29 cellular contexts compared by ENCODE assay signal in genomic region chr4:140858897-140859296, GRCh38.
DNase-seq lines count a peak whose midpoint lies in the region; ATAC-seq and TF ChIP-seq lines count a peak whose summit lies in the region.
"Had no signal": no experiment of that assay in that cellular context is flagged by ENCODE, and none has a peak within 500 bp of the region (broad histone marks: within the 10 kb centered on the region; RNA-seq: fewer than 3 reads in every experiment).

No MANE protein-coding gene starts in this region.

- H3K4me1 ChIP-seq in heart left ventricle, result peaks cover 0 to 29% (median 16%) of the 10 kb centered on the region in 12 donors
- H3K4me1 ChIP-seq in right atrium auricular region, result peaks cover 0 to 12% of the 10 kb centered on the region in 2 donors
- peaks cover 0 to 26% of the 10 kb centered on the region in 2 experiments; a peak in 2 of 4 replicates for H3K4me1 ChIP-seq in SK-N-SH (ENCODE audit: control insufficient read depth in 1 of 2, insufficient read depth in 2 of 2, low read depth in 1 of 2, low read length in 1 of 2)
- peaks cover 6 to 59% (median 34%) of the 10 kb centered on the region in 4 donors for H3K4me1 ChIP-seq in esophagus muscularis mucosa
- H3K4me1 ChIP-seq in sigmoid colon, result peaks cover 0 to 21% (median 16%) of the 10 kb centered on the region in 4 donors
- H3K4me1 ChIP-seq: Peyer's patch, transverse colon had no signal

- CTCF ChIA-PET in SK-N-SH (lab: Yijun Ruan, JAX), result interaction anchor here (0.7 to 13.2 kb wide), 6 partner anchors 25 to 499 kb away, joined by 3 to 217 read pairs (median 4); partner anchors contain the start of gene RNF150

- H3K9me2 ChIP-seq in SK-N-SH, result no peaks in the 10 kb centered on the region

- intact Hi-C loops in heart left ventricle (cut with DNase I), result loop anchor here in 9 of 10 donors (10.0 kb wide), 9 partner anchors 104 to 504 kb away; partner anchors contain the start of genes ELMOD2 (in 2 of the 9), TBC1D9 (in 1 of the 9) and ZNF330 (in 1 of the 9)
- intact Hi-C loops in esophagus muscularis mucosa (cut with DNase I), result loop anchor here (10.0 kb wide), 1 partner anchor 244 kb away; no protein-coding TSS in a partner anchor
- intact Hi-C loops in sigmoid colon (cut with DNase I), result loop anchor here (10.0 kb wide), 1 partner anchor 244 kb away; no protein-coding TSS in a partner anchor

- TF ChIP-seq EP300 in SK-N-SH (IDR thresholded peaks at IDR 0.05; ENCODE audit: borderline replicate concordance in 1 of 2, low read depth in 1 of 2, low read length in 1 of 2), result peak in 1 of 2 experiments; percentile 34; a peak in 1 of 4 replicates
- TF ChIP-seq EP300 in esophagus muscularis mucosa (IDR thresholded peaks at IDR 0.05), result no peak
- TF ChIP-seq EP300 in sigmoid colon (IDR thresholded peaks at IDR 0.05), result peak in 1 of 4 donors; percentile 4

- H3K4me3 ChIP-seq in heart left ventricle, result no peak overlapping the region
- no peak overlapping the region for H3K4me3 ChIP-seq in right atrium auricular region
- no peak overlapping the region for H3K4me3 ChIP-seq in SK-N-SH (ENCODE audit: low read depth in 2 of 2, low read length in 1 of 2)
- H3K4me3 ChIP-seq in esophagus muscularis mucosa, result no peak overlapping the region
- H3K4me3 ChIP-seq in sigmoid colon, result no peak overlapping the region
- H3K4me3 ChIP-seq: K562, Peyer's patch, transverse colon had no signal

- H2AFZ ChIP-seq in SK-N-SH (ENCODE audit: low read depth), result no peak overlapping the region

- POLR2A ChIA-PET in SK-N-SH (lab: Yijun Ruan, JAX), result interaction anchor here (0.6 to 1.8 kb wide), 3 partner anchors 169 to 275 kb away, joined by 3 to 17 read pairs (median 4); partner anchors contain the start of gene RNF150

- TF ChIP-seq RAD21 in SK-N-SH (IDR thresholded peaks at IDR 0.05; ENCODE audit: low read length), result no peak

- H3K4me2 ChIP-seq in SK-N-SH, result no peak overlapping the region

- no peak overlapping the region for H3K9ac ChIP-seq in SK-N-SH

- TF ChIP-seq CTCF in heart left ventricle (IDR thresholded peaks at IDR 0.05) (no peak), right atrium auricular region (IDR thresholded peaks at IDR 0.05) (no peak), SK-N-SH (IDR thresholded peaks at IDR 0.05) (no peak), esophagus muscularis mucosa (IDR thresholded peaks at IDR 0.05) (no peak), sigmoid colon (IDR thresholded peaks at IDR 0.05) (no peak)

- ATAC-seq in heart left ventricle, result peak in 3 of 4 donors; percentile 5 to 12 (median 6)
- ATAC-seq in GM19452 (IDR thresholded peaks at IDR 0.05; ENCODE audit: unreplicated experiment), result no peak
- ATAC-seq: activated CD4-positive, CD25-positive, alpha-beta regulatory T cell treated with anti-CD3 and anti-CD28 coated beads, Interleukin-2, amount 50 U/mL, for 24 hours; K562; left colon; natural killer cell; stimulated activated naive CD8-positive, alpha-beta T cell treated with anti-CD3 and anti-CD28 coated beads, Interleukin-15, amount 100 ng/mL, for 72 hours had no signal

- H3K79me2 ChIP-seq in SK-N-SH (ENCODE audit: insufficient read depth), result no peaks in the 10 kb centered on the region

- H3K9me3 ChIP-seq in heart left ventricle (no peaks in the 10 kb centered on the region), right atrium auricular region (no peaks in the 10 kb centered on the region), SK-N-SH (no peaks in the 10 kb centered on the region), esophagus muscularis mucosa (no peaks in the 10 kb centered on the region), sigmoid colon (no peaks in the 10 kb centered on the region)
- H3K9me3 ChIP-seq: Peyer's patch, transverse colon had no signal

- 41 to 48% (median 45%) methylated on average over 3 of the region's 3 CpGs for WGBS in heart left ventricle, 4 donors
- WGBS in SK-N-SH (ENCODE audit: low lambda C conversion rate), result 59% methylated on average over 3 of the region's 3 CpGs
- 57% methylated on average over 3 of the region's 3 CpGs for WGBS in esophagus muscularis mucosa
- WGBS in sigmoid colon, 2 donors, result 82 to 84% methylated on average over 3 of the region's 3 CpGs

- peak overlapping the region in 7 of 12 donors; percentile 6 to 39 (median 28) for H3K27ac ChIP-seq in heart left ventricle
- H3K27ac ChIP-seq in right atrium auricular region, result no peak overlapping the region
- H3K27ac ChIP-seq in SK-N-SH (ENCODE audit: low read depth in 2 of 2, low read length in 1 of 2), result peak overlapping the region in 1 of 2 experiments; percentile 82; a peak in 2 of 4 replicates
- H3K27ac ChIP-seq in esophagus muscularis mucosa (replicated peaks in 1 of 4), result peak overlapping the region; percentile 24 to 80 (median 50)
- peak overlapping the region in 3 of 4 donors; percentile 18 to 63 (median 47) for H3K27ac ChIP-seq in sigmoid colon
- H3K27ac ChIP-seq: epithelial cell of prostate, transverse colon had no signal

- no peaks in the 10 kb centered on the region for H3K27me3 ChIP-seq in heart left ventricle
- H3K27me3 ChIP-seq in right atrium auricular region, result no peaks in the 10 kb centered on the region
- no peaks in the 10 kb centered on the region for H3K27me3 ChIP-seq in SK-N-SH (ENCODE audit: insufficient read depth)
- no peaks in the 10 kb centered on the region for H3K27me3 ChIP-seq in esophagus muscularis mucosa
- no peaks in the 10 kb centered on the region for H3K27me3 ChIP-seq in sigmoid colon
- H3K27me3 ChIP-seq: Peyer's patch, transverse colon had no signal

- H3K36me3 ChIP-seq in heart left ventricle, result no peaks in the 10 kb centered on the region
- no peaks in the 10 kb centered on the region for H3K36me3 ChIP-seq in right atrium auricular region
- peaks cover 5 to 11% of the 10 kb centered on the region in 2 experiments for H3K36me3 ChIP-seq in SK-N-SH (replicated peaks in 1 of 2; ENCODE audit: control insufficient read depth in 1 of 2, insufficient read depth in 2 of 2, low read length in 1 of 2)
- no peaks in the 10 kb centered on the region for H3K36me3 ChIP-seq in esophagus muscularis mucosa
- H3K36me3 ChIP-seq in sigmoid colon, result peaks cover 0 to under 1% (median 0%) of the 10 kb centered on the region in 4 donors
- H3K36me3 ChIP-seq: Peyer's patch, transverse colon had no signal

- H3F3A ChIP-seq in SK-N-SH (replicated peaks; ENCODE audit: insufficient read depth), result no peaks in the 10 kb centered on the region

- TF ChIP-seq POLR2A in heart left ventricle (IDR thresholded peaks at IDR 0.05), result no peak
- no peak for TF ChIP-seq POLR2A in esophagus muscularis mucosa (IDR thresholded peaks at IDR 0.05; ENCODE audit: low read depth)
- no peak for TF ChIP-seq POLR2A in sigmoid colon (IDR thresholded peaks at IDR 0.05)

- DNase-seq in heart left ventricle (peak in 1 of 5 donors; percentile 40), right atrium auricular region (ENCODE audit: low spot score) (no peak), SK-N-SH (peak; percentile 49), esophagus muscularis mucosa (ENCODE audit: extremely low spot score) (no peak), sigmoid colon (no peak), cerebellum (ENCODE audit: low spot score) (no peak), foreskin melanocyte (no peak)
- DNase-seq: activated CD4-positive, alpha-beta memory T cell treated with anti-CD3 and anti-CD28 coated beads for 36 hours; anterior cingulate cortex; CD4-positive, alpha-beta T cell; H7; left colon; midbrain; MM.1S; natural killer cell; NCI-H2081; NCI-H2227 treated with DMSO at 0.1 percent for 48 hours; NCI-H526 treated with DMSO at 0.1 percent for 48 hours; occipital lobe; Peyer's patch; small intestine; stimulated activated CD8-positive, alpha-beta memory T cell treated with anti-CD3 and anti-CD28 coated beads, Interleukin-4, amount 100 ng/mL, for 48 hours; stimulated activated naive CD8-positive, alpha-beta T cell treated with anti-CD3 and anti-CD28 coated beads, Interleukin-15, amount 100 ng/mL, for 72 hours; T-helper 1 cell; transverse colon had no signal

- H4K20me1 ChIP-seq in SK-N-SH (ENCODE audit: insufficient read depth), result no peaks in the 10 kb centered on the region

TF ChIP-seq in SK-N-SH, 30 proteins besides CTCF, POLR2A, EP300 and RAD21:
- peak; percentile 50; the same call in 1 of the 2 replicates for TF ChIP-seq GATA2 (CRISPR knock-in tag; IDR thresholded peaks at IDR 0.05)
- TF ChIP-seq TAF1 (IDR thresholded peaks at IDR 0.05; ENCODE audit: borderline replicate concordance, low read depth, low read length), result no peak
- no peak for TF ChIP-seq USF1 (IDR thresholded peaks at IDR 0.05; ENCODE audit: borderline replicate concordance, low read depth)
- TF ChIP-seq RCOR1 (IDR thresholded peaks at IDR 0.05; ENCODE audit: low read length), result peak; percentile 47; the same call in 1 of the 2 replicates

Comparison
In these comparisons a context has a peak if more than half of its experiments do, and no peak if none do; other contexts are left out.
1. H3K27ac ChIP-seq: peak in heart left ventricle (7 of 12), esophagus muscularis mucosa (4 of 4) and sigmoid colon (3 of 4); none in right atrium auricular region (0 of 2).